In the genomic region with DNA sequence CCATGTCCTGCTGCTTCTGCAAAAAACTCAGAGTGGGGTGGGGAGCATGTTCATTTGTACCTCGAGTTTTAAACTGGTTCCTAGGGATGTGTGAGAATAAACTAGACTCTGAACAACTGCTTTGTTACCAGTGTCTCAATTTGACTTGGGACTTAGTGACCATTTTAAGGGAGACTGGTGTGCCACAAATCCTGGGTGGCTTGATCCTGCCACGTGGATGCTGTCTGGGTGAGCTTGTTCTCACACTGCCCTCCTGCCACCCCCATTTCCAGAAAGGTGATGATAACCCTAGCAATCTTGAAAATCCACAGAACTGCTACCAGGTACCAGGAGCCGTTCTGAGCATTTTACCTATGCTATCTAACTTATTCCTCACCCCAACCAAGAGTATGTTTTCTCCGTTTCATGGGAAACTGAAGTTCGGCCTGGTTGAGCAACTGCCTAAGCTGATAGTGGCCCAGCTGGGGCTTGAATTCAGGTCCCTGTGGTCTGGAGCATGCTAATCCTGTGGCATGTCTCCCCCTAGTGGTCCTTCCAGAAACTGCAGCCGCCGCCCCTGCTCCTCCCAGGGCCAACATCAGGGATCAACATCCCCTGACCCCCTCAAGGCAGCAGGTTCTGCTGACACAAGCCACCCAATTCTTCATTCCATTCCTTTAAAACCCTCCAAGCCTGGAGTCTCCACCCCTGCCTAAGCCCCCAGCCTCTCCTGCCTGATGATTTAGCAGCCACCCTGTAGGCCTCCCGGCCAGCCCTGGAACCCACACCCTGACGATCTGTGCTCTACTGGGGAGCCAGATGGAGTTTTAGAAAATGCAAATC, we compare ENCODE assay signal across 8 cellular contexts. TPM values are rescaled to one million over a fixed set of nuclear protein-coding genes. Genes with fewer than 3 reads are reported as not detected.
DNase-seq lines count a peak whose midpoint lies in the region; ATAC-seq and TF ChIP-seq lines count a peak whose summit lies in the region.

No MANE protein-coding gene starts in this region.

- in situ Hi-C loops in SK-MEL-5 (cut with HindIII; ENCODE audit: low pct_unique_long_range_greater_than_20kb, low sequenced_read_pairs): no loop called here

- H3K27ac ChIP-seq in vagina: no peak overlapping the region

- H3K9me3 Mint-ChIP-seq in glutamatergic neuron (ENCODE audit: unreplicated experiment): peaks cover 3% of the 10 kb centered on the region

- no peak overlapping the region for H3K4me3 ChIP-seq in vagina

- no peaks in the 10 kb centered on the region for H3K36me3 Mint-ChIP-seq in glutamatergic neuron (ENCODE audit: unreplicated experiment)

- peak overlapping the region; percentile 36 for H3K27ac Mint-ChIP-seq in glutamatergic neuron (ENCODE audit: unreplicated experiment)

- H3K4me1 ChIP-seq in vagina: no peaks in the 10 kb centered on the region

- H3K27me3 Mint-ChIP-seq in glutamatergic neuron (ENCODE audit: unreplicated experiment): peaks cover 12% of the 10 kb centered on the region

- no peaks in the 10 kb centered on the region for H3K36me3 ChIP-seq in vagina

- TF ChIP-seq POLR2A in vagina (IDR thresholded peaks at IDR 0.05): no peak

- peak in 10 of 14 donors; percentile 5 to 69 (median 20) for DNase-seq in C1 segment of cervical spinal cord (lab: John Stamatoyannopoulos, UW)
- peak; percentile 66 for DNase-seq in SK-MEL-5 (ENCODE audit: low read depth, low spot score)
- DNase-seq in activated naive CD4-positive, alpha-beta T cell (lab: John Stamatoyannopoulos, UW): peak; percentile 60 to 82 (median 72)
- peak; percentile 92 for DNase-seq in glutamatergic neuron
- peak; percentile 54 to 94 (median 76) for DNase-seq in posterior cingulate gyrus
- DNase-seq in vagina (ENCODE audit: extremely low spot score in 2 of 2): no peak

- peaks cover 2% of the 10 kb centered on the region for H3K4me1 Mint-ChIP-seq in glutamatergic neuron (ENCODE audit: low read depth, unreplicated experiment)

- ATAC-seq in GM19025 (IDR thresholded peaks at IDR 0.05; ENCODE audit: low read depth, unreplicated experiment) (peak; percentile 45), HG03558 (IDR thresholded peaks at IDR 0.05; ENCODE audit: extremely low read depth, unreplicated experiment) (peak; percentile 51)

- peak; percentile 99 for TF ChIP-seq CTCF in glutamatergic neuron (IDR thresholded peaks at IDR 0.05; ENCODE audit: partially characterized antibody, unreplicated experiment)
- peak; percentile 72 to 87 (median 79) for TF ChIP-seq CTCF in vagina (IDR thresholded peaks at IDR 0.05)

- H3K9me3 ChIP-seq in vagina: no peaks in the 10 kb centered on the region

- intact Hi-C loops in posterior cingulate gyrus (cut with DNase I) (loop anchor here (5.0 kb wide), 1 partner anchor 476 kb away; no protein-coding TSS in a partner anchor), vagina (cut with DNase I) (no loop called here)

- no peaks in the 10 kb centered on the region for H3K27me3 ChIP-seq in vagina

- H3K4me3 Mint-ChIP-seq in glutamatergic neuron (ENCODE audit: unreplicated experiment): no peak overlapping the region

RNA-seq across cellular contexts. Expression of a gene that starts 2.8 kb away (rescaled TPM):
- total RNA-seq in SK-MEL-5 (2014; rRNA removed; shearing (Covaris generic)): not detected in 2 replicates
- not detected in 2 replicates for polyA plus RNA-seq in SK-MEL-5 (2015; cell fraction: cytosol; rRNA removed)
- polyA plus RNA-seq in SK-MEL-5 (2015; cell fraction: nucleus; rRNA removed): not detected in 2 replicates
- total RNA-seq in glutamatergic neuron (ENCODE audit: unreplicated experiment) (not detected), vagina (not detected)

RNA-seq across cellular contexts. Expression of a gene that starts 10.3 kb away (rescaled TPM):
- total RNA-seq in SK-MEL-5 (2014; rRNA removed; shearing (Covaris generic)): not detected in 2 replicates
- 0.26 TPM in 1 of 2 replicates, not detected in the other for polyA plus RNA-seq in SK-MEL-5 (2015; cell fraction: cytosol; rRNA removed)
- 0.46 TPM in 1 of 2 replicates, not detected in the other for polyA plus RNA-seq in SK-MEL-5 (2015; cell fraction: nucleus; rRNA removed)
- total RNA-seq in glutamatergic neuron (ENCODE audit: unreplicated experiment) (not detected), vagina (not detected)

RNA-seq across cellular contexts. Expression of a gene that starts 51.8 kb away (rescaled TPM):
- total RNA-seq in SK-MEL-5 (2014; rRNA removed; shearing (Covaris generic)): 0.05 and 0.45 TPM in 2 replicates
- polyA plus RNA-seq in SK-MEL-5 (2015; cell fraction: cytosol; rRNA removed): 0.07 and 1.3 TPM in 2 replicates
- 1.0 TPM in 2 replicates for polyA plus RNA-seq in SK-MEL-5 (2015; cell fraction: nucleus; rRNA removed)
- total RNA-seq in glutamatergic neuron (ENCODE audit: unreplicated experiment): 8.1 TPM
- 0.49 TPM for total RNA-seq in vagina

Comparison
In these comparisons a context has a peak if more than half of its experiments do, and no peak if none do; other contexts are left out.
1. DNase-seq: peak in C1 segment of cervical spinal cord (10 of 14), SK-MEL-5 (single experiment), activated naive CD4-positive, alpha-beta T cell (4 of 4), glutamatergic neuron (single experiment) and posterior cingulate gyrus (10 of 10); none in vagina (0 of 2).